In the genomic region with DNA sequence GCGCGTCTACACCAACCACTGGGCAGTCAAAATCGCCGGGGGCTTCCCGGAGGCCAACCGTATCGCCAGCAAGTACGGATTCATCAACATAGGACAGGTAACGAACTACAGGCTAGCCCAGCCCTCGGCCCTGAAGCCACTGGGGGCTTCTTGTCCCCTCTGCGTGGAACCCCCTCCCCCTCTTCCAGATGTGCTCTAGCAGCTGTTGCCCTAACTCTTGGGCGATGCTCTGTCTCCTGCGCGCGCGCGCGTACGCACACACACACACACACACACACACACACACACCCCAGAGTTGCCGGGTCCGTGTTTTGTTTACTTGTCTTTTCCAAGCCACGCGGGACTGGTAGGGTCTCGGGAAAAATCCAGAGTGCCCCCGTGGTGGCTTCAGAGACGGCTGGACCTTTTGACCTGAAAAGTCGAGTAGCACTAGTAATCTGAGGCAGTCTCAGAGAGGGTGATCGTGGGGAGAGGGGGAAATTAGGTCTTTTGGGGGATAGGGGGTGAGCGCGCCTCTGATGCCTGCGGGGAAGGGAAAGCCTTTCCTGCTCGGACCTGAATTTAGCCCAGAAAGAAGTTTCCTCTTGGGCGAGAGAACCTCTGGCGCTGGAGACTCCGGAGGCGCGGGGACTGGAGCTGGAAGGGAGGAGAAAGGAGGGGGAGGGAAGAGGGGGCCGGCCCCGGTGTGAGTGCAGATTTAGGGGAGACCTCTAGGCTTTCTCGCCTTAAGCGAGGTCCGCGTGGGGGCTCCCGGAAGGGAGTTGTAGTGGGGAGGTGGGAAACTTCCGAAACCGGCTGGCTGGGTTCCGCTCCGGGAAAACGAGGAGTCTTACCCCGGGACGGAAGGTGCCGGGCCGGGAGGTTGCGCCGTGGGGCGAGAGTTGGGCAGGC, we compare ENCODE assay signal across 8 cellular contexts. TPM values are rescaled to one million over a fixed set of nuclear protein-coding genes. Genes with fewer than 3 reads are reported as not detected.
A peak's percentile ranks its signal among the peaks of the same experiment; 100 is the strongest.
DNase-seq lines count a peak whose midpoint lies in the region; ATAC-seq and TF ChIP-seq lines count a peak whose summit lies in the region.

No MANE protein-coding gene starts in this region.

- H3K27me3 Mint-ChIP-seq in Caco-2 (ENCODE audit: insufficient read depth, unreplicated experiment), result no peaks in the 10 kb centered on the region
- H3K27me3 Mint-ChIP-seq in activated naive CD8-positive, alpha-beta T cell, result no peaks in the 10 kb centered on the region

- intact Hi-C loops in Caco-2 (cut with micrococcal nuclease; ENCODE audit: unreplicated experiment), result loop anchor here (10.0 kb wide), 1 partner anchor 63 kb away; no protein-coding TSS in a partner anchor
- intact Hi-C loops in heart right ventricle (cut with DNase I), result loop anchor here in 5 of 10 donors (10.0 kb wide), 6 partner anchors 63 to 413 kb away; no protein-coding TSS in a partner anchor

- H3K79me2 ChIP-seq in parathyroid adenoma, result no peaks in the 10 kb centered on the region

- H3K27ac Mint-ChIP-seq in Caco-2 (ENCODE audit: unreplicated experiment), result peak overlapping the region; percentile 73
- peak overlapping the region; percentile 41 for H3K27ac Mint-ChIP-seq in activated naive CD8-positive, alpha-beta T cell

- ATAC-seq in heart right ventricle, result peak in 6 of 8 donors; percentile 6 to 31 (median 14)

- CTCF ChIA-PET in Caco-2 (lab: Charles Lee), result no interaction called here

- no peaks in the 10 kb centered on the region for H3K36me3 Mint-ChIP-seq in Caco-2 (ENCODE audit: insufficient read depth, unreplicated experiment)
- no peaks in the 10 kb centered on the region for H3K36me3 Mint-ChIP-seq in activated naive CD8-positive, alpha-beta T cell

- TF ChIP-seq CTCF in Caco-2 (IDR thresholded peaks at IDR 0.05; ENCODE audit: insufficient read depth in 1 of 2, low read depth in 1 of 2, low read length in 1 of 2, severe bottlenecking in 1 of 2, unreplicated experiment in 1 of 2), result no peak
- TF ChIP-seq CTCF in heart right ventricle (IDR thresholded peaks at IDR 0.05), result no peak
- no peak for TF ChIP-seq CTCF in parathyroid adenoma (IDR thresholded peaks at IDR 0.05)

- peak overlapping the region; percentile 58 for H3K4me3 ChIP-seq in Caco-2 (ENCODE audit: low read depth, low read length)
- peak overlapping the region; percentile 68 to 93 (median 86) for H3K4me3 ChIP-seq in heart right ventricle
- peak overlapping the region; percentile 84 for H3K4me3 ChIP-seq in parathyroid adenoma (ENCODE audit: low read depth, low read length)

- no TSS peak for BruUV-seq in Caco-2 (replicated peaks; lab: Mats Ljungman, UMichigan)

- H3K36me3 ChIP-seq in Caco-2 (ENCODE audit: control insufficient read depth, insufficient read depth, low read length) (no peaks in the 10 kb centered on the region), heart right ventricle (no peaks in the 10 kb centered on the region), parathyroid adenoma (ENCODE audit: control insufficient read depth, insufficient read depth, low read length) (no peaks in the 10 kb centered on the region)

- peak overlapping the region; percentile 95 for H3K4me2 ChIP-seq in parathyroid adenoma (ENCODE audit: low read length)

- POLR2A ChIA-PET in Caco-2 (lab: Charles Lee), result no interaction called here

- no peaks in the 10 kb centered on the region for H3K4me1 Mint-ChIP-seq in Caco-2 (ENCODE audit: low read depth, unreplicated experiment)
- H3K4me1 Mint-ChIP-seq in activated naive CD8-positive, alpha-beta T cell (ENCODE audit: low read depth), result peaks cover 57% of the 10 kb centered on the region

- H3K27me3 ChIP-seq in Caco-2 (replicated peaks; ENCODE audit: control insufficient read depth, insufficient read depth, low read length) (no peaks in the 10 kb centered on the region), heart right ventricle (peaks cover 0 to 22% (median 0%) of the 10 kb centered on the region in 7 donors), parathyroid adenoma (ENCODE audit: control insufficient read depth, insufficient read depth, low read length) (no peaks in the 10 kb centered on the region)

- H3K9me3 Mint-ChIP-seq in Caco-2 (ENCODE audit: unreplicated experiment), result no peaks in the 10 kb centered on the region
- H3K9me3 Mint-ChIP-seq in activated naive CD8-positive, alpha-beta T cell (ENCODE audit: low read depth), result no peaks in the 10 kb centered on the region

- H3K27ac ChIP-seq in heart right ventricle, result peak overlapping the region; percentile 64 to 90 (median 84)
- H3K27ac ChIP-seq in parathyroid adenoma, result peak overlapping the region; percentile 81

- peak; percentile 16 to 33 for DNase-seq in Caco-2
- peak; percentile 51 for DNase-seq in LHCN-M2 (ENCODE audit: low read depth)
- DNase-seq in heart right ventricle, result peak; percentile 13 to 17
- DNase-seq in DMS153 (lab: John Stamatoyannopoulos, UW), result no peak
- no peak for DNase-seq in DMS153 treated with DMSO at 0.1 percent for 48 hours (lab: John Stamatoyannopoulos, UW; ENCODE audit: unreplicated experiment)
- DNase-seq in cerebellum (ENCODE audit: low spot score), result no peak

- H2AFZ ChIP-seq in parathyroid adenoma, result peak overlapping the region; percentile 93

- H3K4me1 ChIP-seq in Caco-2, result no peaks in the 10 kb centered on the region
- H3K4me1 ChIP-seq in heart right ventricle, result peaks cover 0 to 38% (median 30%) of the 10 kb centered on the region in 9 donors
- H3K4me1 ChIP-seq in parathyroid adenoma, result no peaks in the 10 kb centered on the region

- peak overlapping the region; percentile 7 for H3K9ac ChIP-seq in parathyroid adenoma

- H3K9me3 ChIP-seq in Caco-2 (no peaks in the 10 kb centered on the region), heart right ventricle (no peaks in the 10 kb centered on the region), parathyroid adenoma (ENCODE audit: control insufficient read depth, low read length) (no peaks in the 10 kb centered on the region)

- peak overlapping the region; percentile 84 for H3K4me3 Mint-ChIP-seq in Caco-2 (ENCODE audit: unreplicated experiment)
- peak overlapping the region; percentile 94 for H3K4me3 Mint-ChIP-seq in activated naive CD8-positive, alpha-beta T cell

- WGBS in heart right ventricle, 2 donors, result 0 to 1% methylated on average over 56 of the region's 56 CpGs

RNA-seq across cellular contexts. Expression of a gene that starts 1.0 kb away (rescaled TPM):
- total RNA-seq in Caco-2 (2022) (10.9 and 13.0 TPM in 2 replicates), LHCN-M2 (2014; rRNA removed) (8.2 and 11.9 TPM in 2 replicates), heart right ventricle (1 to 10 TPM; 3.3 to 8.3 (median 6.4) TPM), cerebellum (31.7 TPM)
- polyA plus RNA-seq in LHCN-M2 (2012), result 1.2 TPM
- polyA plus RNA-seq in heart right ventricle, result 1 to 10 TPM; 1.8 to 1.9 TPM

Comparison
In these comparisons a context has a peak if more than half of its experiments do, and no peak if none do; other contexts are left out.
1. DNase-seq: peak in Caco-2 (2 of 2), LHCN-M2 (single experiment) and heart right ventricle (2 of 2); none in DMS153 (single experiment), DMS153 treated with DMSO at 0.1 percent for 48 hours (single experiment) and cerebellum (single experiment).
2. Peak in every context shown above with its lines, with median percentiles within 50 percentile points of each other: H3K4me3 ChIP-seq.